11 cellular contexts compared by ENCODE assay signal in genomic region chr6:126842769-126843168, GRCh38.
"Had no signal": no experiment of that assay in that cellular context is flagged by ENCODE, and none has a peak within 500 bp of the region (broad histone marks: within the 10 kb centered on the region; RNA-seq: fewer than 3 reads in every experiment).

No MANE protein-coding gene starts in this region.

- H3K9ac ChIP-seq: GM23248 had no signal

- DNase-seq: GM23248, GOT3, H7, H9, HCEC 1CT, HFFc6 had no signal

- H3K27ac ChIP-seq: GM23248 had no signal

- H3K36me3 ChIP-seq: HAP-1 had no signal

- H3K4me1 ChIP-seq: HAP-1 had no signal

- H3K4me2 ChIP-seq: GM23338 had no signal

- FAIRE-seq: H1, H54 had no signal

- H3K9me3 ChIP-seq: HAP-1 had no signal

- H2AFZ ChIP-seq: GM23248, GM23338 had no signal

- ATAC-seq: GM23338, HCT116 had no signal

- H3K4me3 ChIP-seq: GM23248, GM23338, HAP-1 had no signal
